In the genomic region with DNA sequence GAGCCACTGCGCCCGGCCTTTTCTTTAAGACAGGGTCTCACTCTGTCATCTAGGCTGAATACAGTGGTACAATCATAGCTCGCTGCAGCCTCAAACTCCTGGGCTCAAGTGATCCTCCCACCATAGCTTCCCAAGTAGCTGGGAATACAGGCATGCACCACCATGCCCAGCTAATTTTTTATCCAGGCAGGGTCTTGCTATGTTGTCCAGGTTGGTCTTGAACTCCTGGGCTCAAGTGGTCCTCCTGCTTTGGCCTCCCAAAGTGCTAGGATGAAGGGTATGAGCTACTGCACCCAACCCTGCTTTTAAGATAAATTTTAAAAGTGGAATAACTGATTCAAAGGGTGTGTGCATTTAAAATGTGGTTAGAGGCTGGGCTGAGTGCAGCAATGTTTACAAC, we compare ENCODE assay signal across 27 cellular contexts. TPM values are rescaled to one million over a fixed set of nuclear protein-coding genes. Genes with fewer than 3 reads are reported as not detected.
DNase-seq lines count a peak whose midpoint lies in the region; ATAC-seq and TF ChIP-seq lines count a peak whose summit lies in the region.
"Had no signal": no experiment of that assay in that cellular context is flagged by ENCODE, and none has a peak within 500 bp of the region (broad histone marks: within the 10 kb centered on the region; RNA-seq: fewer than 3 reads in every experiment).

No MANE protein-coding gene starts in this region.

- peaks cover 79% of the 10 kb centered on the region for H3K4me1 ChIP-seq in effector memory CD4-positive, alpha-beta T cell (ENCODE audit: control insufficient read depth, insufficient read depth, low read length, poor library complexity, severe bottlenecking)
- peaks cover 20 to 100% (median 81%) of the 10 kb centered on the region in 4 donors for H3K4me1 ChIP-seq in transverse colon
- H3K4me1 ChIP-seq in lower lobe of right lung, result peaks cover 36% of the 10 kb centered on the region

- no peak for TF ChIP-seq EP300 in transverse colon (IDR thresholded peaks at IDR 0.05; ENCODE audit: low read depth)

- H3K27me3 ChIP-seq in effector memory CD4-positive, alpha-beta T cell (replicated peaks; ENCODE audit: control insufficient read depth, insufficient read depth, low read length, poor library complexity, severe bottlenecking), result no peaks in the 10 kb centered on the region
- H3K27me3 ChIP-seq in transverse colon (no peaks in the 10 kb centered on the region), lower lobe of right lung (ENCODE audit: low read depth) (no peaks in the 10 kb centered on the region)
- H3K27me3 ChIP-seq: dorsolateral prefrontal cortex, gastrocnemius medialis had no signal

- TF ChIP-seq CTCF in transverse colon (IDR thresholded peaks at IDR 0.05) (no peak), lower lobe of right lung (IDR thresholded peaks at IDR 0.05) (no peak)

- no peaks in the 10 kb centered on the region for H3K9me3 Mint-ChIP-seq in activated naive CD8-positive, alpha-beta T cell (ENCODE audit: low read depth)
- H3K9me3 Mint-ChIP-seq in activated naive CD8-positive, alpha-beta T cell treated with anti-CD3 and anti-CD28 coated beads for 36 hours, result peaks cover 6% of the 10 kb centered on the region
- no peaks in the 10 kb centered on the region for H3K9me3 Mint-ChIP-seq in T-helper 2 cell treated with Interferon-gamma antibody and Interleukin-4, amounts not matched to agents 5 μg/mL and 100 μg/mL, for 36 hours
- H3K9me3 Mint-ChIP-seq: brain, nephron had no signal

- H3K27ac ChIP-seq in effector memory CD4-positive, alpha-beta T cell (ENCODE audit: insufficient read depth, low read length, poor library complexity, severe bottlenecking), result peak overlapping the region; percentile 60
- H3K27ac ChIP-seq in transverse colon (peak overlapping the region in 3 of 4 donors; percentile 79 to 92 (median 85)), lower lobe of right lung (no peak overlapping the region)
- H3K27ac ChIP-seq: dorsolateral prefrontal cortex, GM23248, VCaP had no signal

- peaks cover 75% of the 10 kb centered on the region for H3K4me1 Mint-ChIP-seq in activated naive CD8-positive, alpha-beta T cell (ENCODE audit: low read depth)
- H3K4me1 Mint-ChIP-seq in activated naive CD8-positive, alpha-beta T cell treated with anti-CD3 and anti-CD28 coated beads for 36 hours, result peaks cover 72% of the 10 kb centered on the region
- H3K4me1 Mint-ChIP-seq in T-helper 2 cell treated with Interferon-gamma antibody and Interleukin-4, amounts not matched to agents 5 μg/mL and 100 μg/mL, for 36 hours (ENCODE audit: low read depth), result peaks cover 59% of the 10 kb centered on the region

- no peaks in the 10 kb centered on the region for H3K27me3 Mint-ChIP-seq in activated naive CD8-positive, alpha-beta T cell
- H3K27me3 Mint-ChIP-seq in activated naive CD8-positive, alpha-beta T cell treated with anti-CD3 and anti-CD28 coated beads for 36 hours, result no peaks in the 10 kb centered on the region
- no peaks in the 10 kb centered on the region for H3K27me3 Mint-ChIP-seq in T-helper 2 cell treated with Interferon-gamma antibody and Interleukin-4, amounts not matched to agents 5 μg/mL and 100 μg/mL, for 36 hours (ENCODE audit: low read depth)
- H3K27me3 Mint-ChIP-seq: brain had no signal

- intact Hi-C loops in transverse colon (cut with DNase I; ENCODE audit: low total_unique reads) (no loop called here), lower lobe of right lung (cut with DNase I) (no loop called here)

- H3K4me3 Mint-ChIP-seq in activated naive CD8-positive, alpha-beta T cell, result no peak overlapping the region
- no peak overlapping the region for H3K4me3 Mint-ChIP-seq in activated naive CD8-positive, alpha-beta T cell treated with anti-CD3 and anti-CD28 coated beads for 36 hours
- peak overlapping the region; percentile 10 for H3K4me3 Mint-ChIP-seq in T-helper 2 cell treated with Interferon-gamma antibody and Interleukin-4, amounts not matched to agents 5 μg/mL and 100 μg/mL, for 36 hours
- H3K4me3 Mint-ChIP-seq: brain, nephron had no signal

- no peak for TF ChIP-seq POLR2A in transverse colon (IDR thresholded peaks at IDR 0.05)

- H3K9me3 ChIP-seq in effector memory CD4-positive, alpha-beta T cell (ENCODE audit: control insufficient read depth, low read length), result no peaks in the 10 kb centered on the region
- H3K9me3 ChIP-seq in transverse colon, result no peaks in the 10 kb centered on the region
- no peaks in the 10 kb centered on the region for H3K9me3 ChIP-seq in lower lobe of right lung
- H3K9me3 ChIP-seq: gastrocnemius medialis, SK-N-SH had no signal

- WGBS in transverse colon (ENCODE audit: low coverage in 1 of 2), 2 donors, result 97% methylated on average over 3 of the region's 3 CpGs; no CpG with 5 or more reads in 1 of the 2 donors

- in situ Hi-C loops in transverse colon (cut with MboI; ENCODE audit: low pct_ligation_motif_present in 1 of 4, low pct_unique_long_range_greater_than_20kb in 1 of 4, low sequenced_read_pairs in 3 of 4), result no loop called here

- H3K27ac Mint-ChIP-seq in activated naive CD8-positive, alpha-beta T cell, result peak overlapping the region; percentile 64
- H3K27ac Mint-ChIP-seq in activated naive CD8-positive, alpha-beta T cell treated with anti-CD3 and anti-CD28 coated beads for 36 hours, result no peak overlapping the region
- peak overlapping the region; percentile 84 for H3K27ac Mint-ChIP-seq in T-helper 2 cell treated with Interferon-gamma antibody and Interleukin-4, amounts not matched to agents 5 μg/mL and 100 μg/mL, for 36 hours
- H3K27ac Mint-ChIP-seq: brain, nephron had no signal

- H3K36me3 Mint-ChIP-seq in activated naive CD8-positive, alpha-beta T cell, result peaks cover 8% of the 10 kb centered on the region
- peaks cover 31% of the 10 kb centered on the region for H3K36me3 Mint-ChIP-seq in activated naive CD8-positive, alpha-beta T cell treated with anti-CD3 and anti-CD28 coated beads for 36 hours
- peaks cover 29% of the 10 kb centered on the region for H3K36me3 Mint-ChIP-seq in T-helper 2 cell treated with Interferon-gamma antibody and Interleukin-4, amounts not matched to agents 5 μg/mL and 100 μg/mL, for 36 hours (ENCODE audit: low read depth)

- DNase-seq in activated naive CD8-positive, alpha-beta T cell treated with anti-CD3 and anti-CD28 coated beads for 36 hours, result no peak
- DNase-seq in T-helper 2 cell treated with Interferon-gamma antibody and Interleukin-4, amounts not matched to agents 5 μg/mL and 100 μg/mL, for 36 hours (ENCODE audit: low spot score), result no peak
- DNase-seq in effector memory CD4-positive, alpha-beta T cell, result no peak
- no peak for DNase-seq in transverse colon
- DNase-seq in iPS-NIHi7 (ENCODE audit: extremely low spot score), result no peak
- no peak for DNase-seq in lower lobe of right lung
- DNase-seq: activated gamma-delta T cell; amniotic stem cell; Calu3; DMS79; dorsolateral prefrontal cortex; gastrocnemius medialis; GM23248; Karpas-422; kidney glomerular epithelial cell; midbrain; NCI-H1436 treated with DMSO at 0.1 percent for 48 hours; NCI-H748 treated with DMSO at 0.1 percent for 48 hours; SK-N-SH; stimulated activated CD4-positive, alpha-beta T cell treated with anti-CD3 and anti-CD28 coated beads, Interleukin-4, amount 100 ng/mL, for 1 hour; T-helper 9 cell; trophoblast cell had no signal

- no peaks in the 10 kb centered on the region for H3K36me3 ChIP-seq in effector memory CD4-positive, alpha-beta T cell (ENCODE audit: control insufficient read depth, insufficient read depth, low read length)
- H3K36me3 ChIP-seq in transverse colon (no peaks in the 10 kb centered on the region), lower lobe of right lung (peaks cover 4% of the 10 kb centered on the region)
- H3K36me3 ChIP-seq: gastrocnemius medialis had no signal

- no peak overlapping the region for H3K4me3 ChIP-seq in effector memory CD4-positive, alpha-beta T cell (ENCODE audit: insufficient read depth, low read depth, low read length, poor library complexity, severe bottlenecking)
- H3K4me3 ChIP-seq in transverse colon (no peak overlapping the region), lower lobe of right lung (no peak overlapping the region)
- H3K4me3 ChIP-seq: dorsolateral prefrontal cortex, gastrocnemius medialis, GM23248 had no signal

- no peak for ATAC-seq in lower lobe of right lung
- ATAC-seq: gastrocnemius medialis, Right ventricle myocardium inferior had no signal

RNA-seq across cellular contexts. Expression of a gene that starts 14.1 kb away (rescaled TPM):
- total RNA-seq in activated naive CD8-positive, alpha-beta T cell treated with anti-CD3 and anti-CD28 coated beads for 36 hours, result 10 to 100 TPM; 61.4 to 69.5 TPM
- 100 to 1,000 TPM in 1 of 4 donors, 10 to 100 TPM in 3; 56.5 to 105 (median 74.4) TPM for total RNA-seq in transverse colon
- 47.2 TPM for total RNA-seq in lower lobe of right lung

RNA-seq across cellular contexts. Expression of a gene that starts 14.8 kb away (rescaled TPM):
- total RNA-seq in activated naive CD8-positive, alpha-beta T cell treated with anti-CD3 and anti-CD28 coated beads for 36 hours, result 1 to 10 TPM; 1.5 to 1.6 TPM
- total RNA-seq in transverse colon, result 10 to 100 TPM in 2 of 4 donors, 1 to 10 TPM in 1, under 1 TPM in 1; 0.40 to 22.7 (median 12.2) TPM
- total RNA-seq in lower lobe of right lung, result 7.6 TPM
- total RNA-seq: GM23248 had no signal

RNA-seq across cellular contexts. Expression of a gene that starts 24.7 kb away (rescaled TPM):
- 10 to 100 TPM; 16.0 to 17.8 TPM for total RNA-seq in activated naive CD8-positive, alpha-beta T cell treated with anti-CD3 and anti-CD28 coated beads for 36 hours
- total RNA-seq in transverse colon, result 10 to 100 TPM; 12.2 to 54.7 (median 30.0) TPM
- 32.0 TPM for total RNA-seq in lower lobe of right lung

RNA-seq across cellular contexts. Expression of a gene that starts 38.5 kb away (rescaled TPM):
- total RNA-seq in activated naive CD8-positive, alpha-beta T cell treated with anti-CD3 and anti-CD28 coated beads for 36 hours, result 1 to 10 TPM; 3.6 to 4.3 TPM
- total RNA-seq in transverse colon (100 to 1,000 TPM in 1 of 4 donors, 10 to 100 TPM in 3; 26.2 to 119 (median 57.4) TPM), lower lobe of right lung (28.1 TPM)

RNA-seq across cellular contexts. Expression of a gene that starts 53.8 kb away (rescaled TPM):
- 10 to 100 TPM; 11.5 to 12.2 TPM for total RNA-seq in activated naive CD8-positive, alpha-beta T cell treated with anti-CD3 and anti-CD28 coated beads for 36 hours
- 100 to 1,000 TPM; 425 to 562 (median 519) TPM for total RNA-seq in transverse colon
- total RNA-seq in lower lobe of right lung, result 385 TPM
